ENCODE assay signal across 17 cellular contexts in the genomic region with DNA sequence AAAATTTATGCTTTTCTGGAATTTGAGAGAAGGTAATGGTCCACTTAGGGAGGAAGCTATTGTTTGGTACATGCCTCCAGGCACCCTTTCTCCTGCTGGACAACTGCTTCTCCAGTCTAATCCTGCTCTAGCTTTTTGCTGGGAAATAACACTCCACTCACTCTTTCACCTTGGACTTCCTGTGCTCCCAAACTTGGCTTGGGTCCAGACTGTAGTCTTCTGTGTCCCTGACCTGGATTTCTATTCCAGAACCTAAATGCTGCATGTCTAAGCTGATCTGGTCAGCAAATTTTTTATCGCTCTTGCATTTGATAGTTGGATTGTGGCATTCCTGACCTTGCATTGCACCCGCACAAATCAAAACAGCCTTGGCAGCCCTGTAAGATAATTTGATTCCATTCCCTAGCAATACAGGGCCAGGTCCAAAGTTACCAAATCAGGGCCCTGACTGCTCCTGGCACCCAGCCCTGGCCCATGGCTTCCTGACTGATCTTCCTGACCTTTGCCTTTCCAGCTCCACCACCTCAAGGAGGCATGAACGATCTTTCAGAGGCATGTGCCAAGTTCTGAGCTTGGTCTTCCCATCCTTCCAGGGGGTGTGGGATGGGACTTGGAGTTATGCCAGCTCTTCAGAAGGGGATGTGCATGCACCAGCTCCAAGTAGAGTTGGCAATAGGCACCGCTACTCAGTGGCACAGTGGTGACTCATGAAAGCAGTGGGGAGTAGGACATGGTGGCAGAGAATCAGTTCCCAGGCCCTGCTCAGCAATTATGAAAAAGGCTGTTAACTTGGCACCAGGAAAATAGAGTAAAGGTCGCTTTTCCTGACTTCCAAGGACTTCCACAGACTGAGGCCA. TPM values are rescaled to one million over a fixed set of nuclear protein-coding genes. Genes with fewer than 3 reads are reported as not detected.
DNase-seq lines count a peak whose midpoint lies in the region; ATAC-seq, FAIRE-seq and TF ChIP-seq lines count a peak whose summit lies in the region.
"Had no signal": no experiment of that assay in that cellular context is flagged by ENCODE, and none has a peak within 500 bp of the region (broad histone marks: within the 10 kb centered on the region; RNA-seq: fewer than 3 reads in every experiment).

No MANE protein-coding gene starts in this region.

- no peaks in the 10 kb centered on the region for H3K36me3 ChIP-seq in left ventricle myocardium inferior
- H3K36me3 ChIP-seq: gastrocnemius medialis, upper lobe of left lung had no signal

- intact Hi-C loops in Right ventricle myocardium inferior (cut with DNase I) (no loop called here), left ventricle myocardium inferior (cut with micrococcal nuclease) (no loop called here)

- H3K9me3 ChIP-seq in left ventricle myocardium inferior (replicated peaks), result peaks cover 10% of the 10 kb centered on the region
- H3K9me3 ChIP-seq: gastrocnemius medialis, upper lobe of left lung had no signal

- no peak for TF ChIP-seq CTCF in left ventricle myocardium inferior (IDR thresholded peaks at IDR 0.05; ENCODE audit: borderline replicate concordance)

- DNase-seq in Right ventricle myocardium inferior (ENCODE audit: missing footprints) (no peak), left ventricle myocardium inferior (no peak), kidney tubule cell (ENCODE audit: low spot score) (peak; percentile 51), urothelium cell line (ENCODE audit: low spot score) (peak; percentile 36), COLO829 (ENCODE audit: low spot score) (no peak)
- no peak for DNase-seq in activated T-cell treated with anti-CD3 and anti-CD28 coated beads, Interleukin-2, amount 50 U/mL, for 48 hours
- DNase-seq: activated CD8-positive, alpha-beta memory T cell treated with anti-CD3 and anti-CD28 coated beads, Interleukin-2, amount 50 U/mL, for 4 hours; effector memory CD8-positive, alpha-beta T cell; gastrocnemius medialis; NCI-H1048; NCI-H526 treated with DMSO at 0.1 percent for 48 hours; nephron progenitor cell; upper lobe of left lung had no signal

- no peak overlapping the region for H3K27ac ChIP-seq in left ventricle myocardium inferior (replicated peaks)
- H3K27ac ChIP-seq: gastrocnemius medialis, upper lobe of left lung had no signal

- ATAC-seq in Right ventricle myocardium inferior (peak; percentile 62), SK-N-SH treated with all-trans-retinoic acid at 6 μM for 48 hours (peak; percentile 61), HG02588 (IDR thresholded peaks at IDR 0.05; ENCODE audit: unreplicated experiment) (no peak)
- ATAC-seq: effector memory CD8-positive, alpha-beta T cell; gastrocnemius medialis; GM23338 had no signal

- no peak overlapping the region for H3K4me3 ChIP-seq in left ventricle myocardium inferior
- H3K4me3 ChIP-seq: gastrocnemius medialis, GM23338, upper lobe of left lung had no signal

- H3K4me1 ChIP-seq in left ventricle myocardium inferior, result peaks cover 9% of the 10 kb centered on the region
- H3K4me1 ChIP-seq: gastrocnemius medialis had no signal

- no peak for FAIRE-seq in urothelium cell line (lab: Jason Lieb, UNC)
- FAIRE-seq: keratinocyte had no signal

- H3K27me3 ChIP-seq in left ventricle myocardium inferior (ENCODE audit: low read depth), result no peaks in the 10 kb centered on the region
- H3K27me3 ChIP-seq: gastrocnemius medialis, upper lobe of left lung had no signal

TF ChIP-seq in SK-N-SH treated with all-trans-retinoic acid at 6 μM for 48 hours, 23 proteins besides CTCF, POLR2A, EP300 and RAD21 (continues in another document):
- TF ChIP-seq, protein P1, sequence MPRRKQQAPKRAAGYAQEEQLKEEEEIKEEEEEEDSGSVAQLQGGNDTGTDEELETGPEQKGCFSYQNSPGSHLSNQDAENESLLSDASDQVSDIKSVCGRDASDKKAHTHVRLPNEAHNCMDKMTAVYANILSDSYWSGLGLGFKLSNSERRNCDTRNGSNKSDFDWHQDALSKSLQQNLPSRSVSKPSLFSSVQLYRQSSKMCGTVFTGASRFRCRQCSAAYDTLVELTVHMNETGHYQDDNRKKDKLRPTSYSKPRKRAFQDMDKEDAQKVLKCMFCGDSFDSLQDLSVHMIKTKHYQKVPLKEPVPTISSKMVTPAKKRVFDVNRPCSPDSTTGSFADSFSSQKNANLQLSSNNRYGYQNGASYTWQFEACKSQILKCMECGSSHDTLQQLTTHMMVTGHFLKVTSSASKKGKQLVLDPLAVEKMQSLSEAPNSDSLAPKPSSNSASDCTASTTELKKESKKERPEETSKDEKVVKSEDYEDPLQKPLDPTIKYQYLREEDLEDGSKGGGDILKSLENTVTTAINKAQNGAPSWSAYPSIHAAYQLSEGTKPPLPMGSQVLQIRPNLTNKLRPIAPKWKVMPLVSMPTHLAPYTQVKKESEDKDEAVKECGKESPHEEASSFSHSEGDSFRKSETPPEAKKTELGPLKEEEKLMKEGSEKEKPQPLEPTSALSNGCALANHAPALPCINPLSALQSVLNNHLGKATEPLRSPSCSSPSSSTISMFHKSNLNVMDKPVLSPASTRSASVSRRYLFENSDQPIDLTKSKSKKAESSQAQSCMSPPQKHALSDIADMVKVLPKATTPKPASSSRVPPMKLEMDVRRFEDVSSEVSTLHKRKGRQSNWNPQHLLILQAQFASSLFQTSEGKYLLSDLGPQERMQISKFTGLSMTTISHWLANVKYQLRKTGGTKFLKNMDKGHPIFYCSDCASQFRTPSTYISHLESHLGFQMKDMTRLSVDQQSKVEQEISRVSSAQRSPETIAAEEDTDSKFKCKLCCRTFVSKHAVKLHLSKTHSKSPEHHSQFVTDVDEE (CRISPR knock-in tag; IDR thresholded peaks at IDR 0.05), result peak; percentile 64
- TF ChIP-seq OSR1 (CRISPR knock-in tag; IDR thresholded peaks at IDR 0.05) (no peak), ZNF565 (CRISPR knock-in tag; conservative IDR thresholded peaks at IDR 0.05; ENCODE audit: low read depth) (no peak), ISL1 (CRISPR knock-in tag; IDR thresholded peaks at IDR 0.05) (peak; percentile 73), SNAI2 (CRISPR knock-in tag; IDR thresholded peaks at IDR 0.05) (peak; percentile 48; the same call in 1 of the 2 replicates), ARNTL (CRISPR knock-in tag; IDR thresholded peaks at IDR 0.05; ENCODE audit: borderline replicate concordance, low read depth) (no peak), GLIS3 (CRISPR knock-in tag; IDR thresholded peaks at IDR 0.05) (no peak), BACH2 (CRISPR knock-in tag; IDR thresholded peaks at IDR 0.05; ENCODE audit: borderline replicate concordance) (no peak), ESRRG (CRISPR knock-in tag; IDR thresholded peaks at IDR 0.05) (no peak), PPARA (CRISPR knock-in tag; IDR thresholded peaks at IDR 0.05; ENCODE audit: borderline replicate concordance) (no peak), RARB (CRISPR knock-in tag; IDR thresholded peaks at IDR 0.05) (no peak), CSDC2 (CRISPR knock-in tag; IDR thresholded peaks at IDR 0.05) (no peak), ZC3H10 (CRISPR knock-in tag; IDR thresholded peaks at IDR 0.05) (no peak), ZFP30 (CRISPR knock-in tag; IDR thresholded peaks at IDR 0.05) (no peak), ZFP3 (CRISPR knock-in tag; IDR thresholded peaks at IDR 0.05) (peak; percentile 13; the same call in 1 of the 2 replicates), ZNF70 (CRISPR knock-in tag; IDR thresholded peaks at IDR 0.05) (no peak), TCF4 (CRISPR knock-in tag; IDR thresholded peaks at IDR 0.05; ENCODE audit: borderline replicate concordance) (0 out of 2 replicates have a peak, but pooled peaks have one; percentile 13)
- TF ChIP-seq, protein P2, sequence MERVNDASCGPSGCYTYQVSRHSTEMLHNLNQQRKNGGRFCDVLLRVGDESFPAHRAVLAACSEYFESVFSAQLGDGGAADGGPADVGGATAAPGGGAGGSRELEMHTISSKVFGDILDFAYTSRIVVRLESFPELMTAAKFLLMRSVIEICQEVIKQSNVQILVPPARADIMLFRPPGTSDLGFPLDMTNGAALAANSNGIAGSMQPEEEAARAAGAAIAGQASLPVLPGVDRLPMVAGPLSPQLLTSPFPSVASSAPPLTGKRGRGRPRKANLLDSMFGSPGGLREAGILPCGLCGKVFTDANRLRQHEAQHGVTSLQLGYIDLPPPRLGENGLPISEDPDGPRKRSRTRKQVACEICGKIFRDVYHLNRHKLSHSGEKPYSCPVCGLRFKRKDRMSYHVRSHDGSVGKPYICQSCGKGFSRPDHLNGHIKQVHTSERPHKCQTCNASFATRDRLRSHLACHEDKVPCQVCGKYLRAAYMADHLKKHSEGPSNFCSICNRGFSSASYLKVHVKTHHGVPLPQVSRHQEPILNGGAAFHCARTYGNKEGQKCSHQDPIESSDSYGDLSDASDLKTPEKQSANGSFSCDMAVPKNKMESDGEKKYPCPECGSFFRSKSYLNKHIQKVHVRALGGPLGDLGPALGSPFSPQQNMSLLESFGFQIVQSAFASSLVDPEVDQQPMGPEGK (CRISPR knock-in tag; IDR thresholded peaks at IDR 0.05; ENCODE audit: borderline replicate concordance), result no peak
- TF ChIP-seq, protein P3, sequence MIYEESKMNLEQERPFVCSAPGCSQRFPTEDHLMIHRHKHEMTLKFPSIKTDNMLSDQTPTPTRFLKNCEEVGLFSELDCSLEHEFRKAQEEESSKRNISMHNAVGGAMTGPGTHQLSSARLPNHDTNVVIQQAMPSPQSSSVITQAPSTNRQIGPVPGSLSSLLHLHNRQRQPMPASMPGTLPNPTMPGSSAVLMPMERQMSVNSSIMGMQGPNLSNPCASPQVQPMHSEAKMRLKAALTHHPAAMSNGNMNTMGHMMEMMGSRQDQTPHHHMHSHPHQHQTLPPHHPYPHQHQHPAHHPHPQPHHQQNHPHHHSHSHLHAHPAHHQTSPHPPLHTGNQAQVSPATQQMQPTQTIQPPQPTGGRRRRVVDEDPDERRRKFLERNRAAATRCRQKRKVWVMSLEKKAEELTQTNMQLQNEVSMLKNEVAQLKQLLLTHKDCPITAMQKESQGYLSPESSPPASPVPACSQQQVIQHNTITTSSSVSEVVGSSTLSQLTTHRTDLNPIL (CRISPR knock-in tag; IDR thresholded peaks at IDR 0.05; ENCODE audit: low read depth), result no peak
- TF ChIP-seq, protein P4, sequence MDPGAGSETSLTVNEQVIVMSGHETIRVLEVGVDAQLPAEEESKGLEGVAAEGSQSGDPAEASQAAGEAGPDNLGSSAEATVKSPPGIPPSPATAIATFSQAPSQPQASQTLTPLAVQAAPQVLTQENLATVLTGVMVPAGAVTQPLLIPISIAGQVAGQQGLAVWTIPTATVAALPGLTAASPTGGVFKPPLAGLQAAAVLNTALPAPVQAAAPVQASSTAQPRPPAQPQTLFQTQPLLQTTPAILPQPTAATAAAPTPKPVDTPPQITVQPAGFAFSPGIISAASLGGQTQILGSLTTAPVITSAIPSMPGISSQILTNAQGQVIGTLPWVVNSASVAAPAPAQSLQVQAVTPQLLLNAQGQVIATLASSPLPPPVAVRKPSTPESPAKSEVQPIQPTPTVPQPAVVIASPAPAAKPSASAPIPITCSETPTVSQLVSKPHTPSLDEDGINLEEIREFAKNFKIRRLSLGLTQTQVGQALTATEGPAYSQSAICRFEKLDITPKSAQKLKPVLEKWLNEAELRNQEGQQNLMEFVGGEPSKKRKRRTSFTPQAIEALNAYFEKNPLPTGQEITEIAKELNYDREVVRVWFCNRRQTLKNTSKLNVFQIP (CRISPR knock-in tag; IDR thresholded peaks at IDR 0.05; ENCODE audit: borderline replicate concordance, low read depth), result no peak

RNA-seq across cellular contexts. Expression of a gene that starts 43.9 kb away (rescaled TPM):
- total RNA-seq in Right ventricle myocardium inferior (0.16 TPM), left ventricle myocardium inferior (0.41 TPM)
- total RNA-seq: gastrocnemius medialis, GM23338, upper lobe of left lung had no signal

Comparison
In these comparisons a context has a peak if more than half of its experiments do, and no peak if none do; other contexts are left out.
1. DNase-seq: peak in kidney tubule cell (single experiment) and urothelium cell line (single experiment); none in Right ventricle myocardium inferior (single experiment), left ventricle myocardium inferior (single experiment), activated T-cell treated with anti-CD3 and anti-CD28 coated beads, Interleukin-2, amount 50 U/mL, for 48 hours (0 of 2) and COLO829 (single experiment).